Comparison of ENCODE assay signal across 8 cellular contexts in genomic region chr17:44348234-44348987, GRCh38. TPM values are rescaled to one million over a fixed set of nuclear protein-coding genes. Genes with fewer than 3 reads are reported as not detected.
DNase-seq lines count a peak whose midpoint lies in the region; ATAC-seq and TF ChIP-seq lines count a peak whose summit lies in the region.
"Had no signal": no experiment of that assay in that cellular context is flagged by ENCODE, and none has a peak within 500 bp of the region (broad histone marks: within the 10 kb centered on the region; RNA-seq: fewer than 3 reads in every experiment).

No MANE protein-coding gene starts in this region.

- 74 to 86% (median 79%) methylated on average over 9 of the region's 9 CpGs for WGBS in stomach, 5 donors

- TF ChIP-seq CTCF in stomach (IDR thresholded peaks at IDR 0.05), result no peak

- no peak for TF ChIP-seq EP300 in stomach (IDR thresholded peaks at IDR 0.05)

- no peak for TF ChIP-seq POLR2A in stomach (IDR thresholded peaks at IDR 0.05)

- no peaks in the 10 kb centered on the region for H3K9me3 ChIP-seq in stomach
- H3K9me3 ChIP-seq: SJSA1 had no signal

- peak; percentile 98 for DNase-seq in SIG-M5 treated with dmso at 0.1 percent for 504 hours (lab: John Stamatoyannopoulos, UW; ENCODE audit: unreplicated experiment)
- peak; percentile 88 for DNase-seq in medulla oblongata (ENCODE audit: extremely low spot score)
- no peak for DNase-seq in T-helper 1 cell
- DNase-seq in stomach, result no peak
- no peak for DNase-seq in stimulated activated naive CD4-positive, alpha-beta T cell (lab: John Stamatoyannopoulos, UW)

- H3K27me3 ChIP-seq in stomach, result no peaks in the 10 kb centered on the region
- H3K27me3 ChIP-seq: SJSA1 had no signal

- H3K36me3 ChIP-seq in stomach, result peaks cover 38 to 51% (median 49%) of the 10 kb centered on the region in 4 donors

- intact Hi-C loops in stomach (cut with DNase I; ENCODE audit: low total_unique reads), result no loop called here

- no peak overlapping the region for H3K27ac ChIP-seq in stomach
- H3K27ac ChIP-seq: SJSA1 had no signal

- ATAC-seq in GM18907 (IDR thresholded peaks at IDR 0.05; ENCODE audit: unreplicated experiment) (peak; percentile 38), HG02970 (IDR thresholded peaks at IDR 0.05; ENCODE audit: low FRiP score, unreplicated experiment) (peak; percentile 35)

- H3K4me3 ChIP-seq in stomach, result no peak overlapping the region
- H3K4me3 ChIP-seq: SJSA1 had no signal

- peaks cover 13 to 59% (median 25%) of the 10 kb centered on the region in 4 donors for H3K4me1 ChIP-seq in stomach

RNA-seq across cellular contexts. Expression of gene GRN, which starts 3.3 kb away (rescaled TPM):
- total RNA-seq in stomach, result 100 to 1,000 TPM; 104 to 644 (median 239) TPM
- polyA plus RNA-seq in stomach, result 100 to 1,000 TPM in 1 of 3 donors, 10 to 100 TPM in 2; 31.8 to 189 (median 78.9) TPM

RNA-seq across cellular contexts. Expression of gene FAM171A2, which starts 15.2 kb away (rescaled TPM):
- 1 to 10 TPM in 2 of 5 donors, not detected in 3; 2.0 to 5.4 TPM for total RNA-seq in stomach
- polyA plus RNA-seq in stomach, result under 1 TPM; 0.30 to 0.31 (median 0.31) TPM

RNA-seq across cellular contexts. Expression of gene SLC25A39, which starts 23.8 kb away (rescaled TPM):
- 100 to 1,000 TPM in 3 of 5 donors, 10 to 100 TPM in 2; 42.0 to 351 (median 133) TPM for total RNA-seq in stomach
- polyA plus RNA-seq in stomach, result 100 to 1,000 TPM; 124 to 161 (median 135) TPM

RNA-seq across cellular contexts. Expression of gene RUNDC3A, which starts 40.0 kb away (rescaled TPM):
- 10 to 100 TPM in 1 of 5 donors, 1 to 10 TPM in 2, under 1 TPM in 1, not detected in 1; 0.43 to 40.8 (median 3.5) TPM for total RNA-seq in stomach
- 1 to 10 TPM; 4.5 to 6.0 (median 4.5) TPM for polyA plus RNA-seq in stomach
- total RNA-seq: SJSA1 had no signal

RNA-seq across cellular contexts. Expression of gene ITGA2B, which starts 41.0 kb away (rescaled TPM):
- total RNA-seq in stomach, result 1 to 10 TPM in 1 of 5 donors, under 1 TPM in 1, not detected in 3; under 0.01 to 2.4 TPM
- under 1 TPM; 0.12 to 0.53 (median 0.46) TPM for polyA plus RNA-seq in stomach

Comparison
In these comparisons a context has a peak if more than half of its experiments do, and no peak if none do; other contexts are left out.
1. DNase-seq: peak in SIG-M5 treated with dmso at 0.1 percent for 504 hours (single experiment) and medulla oblongata (single experiment); none in T-helper 1 cell (0 of 5), stomach (single experiment) and stimulated activated naive CD4-positive, alpha-beta T cell (0 of 6).